Comparison of ENCODE assay signal across 1 cellular context in the genomic region with DNA sequence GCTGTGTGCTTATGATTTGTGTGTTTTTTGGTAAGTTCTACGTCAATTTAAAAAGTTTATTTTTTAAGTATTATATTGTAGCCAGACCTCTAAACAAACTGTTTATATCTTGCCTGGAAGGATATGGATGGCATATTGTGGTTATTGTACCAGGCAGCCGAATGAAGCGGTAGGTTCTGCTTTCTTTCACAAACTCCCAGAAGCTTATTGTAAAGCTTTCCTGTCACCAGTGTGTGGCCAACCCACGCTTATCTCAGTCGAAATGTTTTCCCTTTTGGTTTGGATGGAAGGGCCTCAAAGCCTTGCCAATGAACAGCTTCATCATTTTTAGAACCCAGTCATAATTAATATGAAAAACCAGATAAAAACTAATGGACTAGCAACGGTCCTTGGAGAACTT.
TF ChIP-seq lines count a peak whose summit lies in the region.

No MANE protein-coding gene starts in this region.

TF ChIP-seq in SK-N-SH treated with all-trans-retinoic acid at 6 μM for 48 hours, 23 proteins besides CTCF, POLR2A, EP300 and RAD21 (continued from another document):
- no peak for TF ChIP-seq RARB (CRISPR knock-in tag; IDR thresholded peaks at IDR 0.05)
- no peak for TF ChIP-seq GLIS3 (CRISPR knock-in tag; IDR thresholded peaks at IDR 0.05)
- TF ChIP-seq TCF4 (CRISPR knock-in tag; IDR thresholded peaks at IDR 0.05; ENCODE audit: borderline replicate concordance), result no peak
